16 cellular contexts compared by ENCODE assay signal in genomic region chr22:46479046-46479445, GRCh38.
"Had no signal": no experiment of that assay in that cellular context is flagged by ENCODE, and none has a peak within 500 bp of the region (broad histone marks: within the 10 kb centered on the region; RNA-seq: fewer than 3 reads in every experiment).

No MANE protein-coding gene starts in this region.

- H3K4me1 ChIP-seq: sigmoid colon had no signal

- H3K27ac Mint-ChIP-seq: activated CD4-positive, alpha-beta T cell treated with anti-CD3 and anti-CD28 coated beads, Interleukin-2, amount 10 ng/mL, durations not matched to agents 7 days and 5 days; activated naive CD4-positive, alpha-beta T cell treated with anti-CD3 and anti-CD28 coated beads for 36 hours; activated naive CD8-positive, alpha-beta T cell treated with anti-CD3 and anti-CD28 coated beads, Interleukin-2, amount 50 U/mL, for 24 hours had no signal

- H3K4me3 Mint-ChIP-seq: activated CD4-positive, alpha-beta T cell treated with anti-CD3 and anti-CD28 coated beads, Interleukin-2, amount 10 ng/mL, durations not matched to agents 7 days and 5 days; activated naive CD4-positive, alpha-beta T cell treated with anti-CD3 and anti-CD28 coated beads for 36 hours; activated naive CD8-positive, alpha-beta T cell treated with anti-CD3 and anti-CD28 coated beads, Interleukin-2, amount 50 U/mL, for 24 hours; activated T-cell treated with anti-CD3 and anti-CD28 coated beads, Interleukin-2, amount 50 U/mL, for 4 hours had no signal

- H3K36me3 ChIP-seq: brain microvascular endothelial cell, left ventricle myocardium inferior, ovary, sigmoid colon, thyroid gland had no signal

- H3K27ac ChIP-seq: brain microvascular endothelial cell, left ventricle myocardium inferior, ovary, sigmoid colon, thyroid gland had no signal

- DNase-seq: activated CD4-positive, alpha-beta T cell treated with anti-CD3 and anti-CD28 coated beads, Interleukin-2, amount 10 ng/mL, durations not matched to agents 7 days and 5 days; activated CD8-positive, alpha-beta memory T cell treated with anti-CD3 and anti-CD28 coated beads, Interleukin-2, amount 50 U/mL, for 4 hours; activated naive CD4-positive, alpha-beta T cell treated with anti-CD3 and anti-CD28 coated beads for 36 hours; activated naive CD8-positive, alpha-beta T cell treated with anti-CD3 and anti-CD28 coated beads, Interleukin-2, amount 50 U/mL, for 24 hours; activated T-cell treated with anti-CD3 and anti-CD28 coated beads, Interleukin-2, amount 50 U/mL, for 4 hours; anterior cingulate cortex; brain microvascular endothelial cell; central memory CD4-positive, alpha-beta T cell; head of caudate nucleus; kidney glomerular epithelial cell; left ventricle myocardium inferior; ovary; sigmoid colon; stimulated activated naive CD4-positive, alpha-beta T cell; thyroid gland had no signal

- H3K4me3 ChIP-seq: left ventricle myocardium inferior, ovary, sigmoid colon, thyroid gland had no signal

- ATAC-seq: activated CD4-positive, CD25-positive, alpha-beta regulatory T cell treated with anti-CD3 and anti-CD28 coated beads, Interleukin-2, amount 50 U/mL, for 24 hours; activated naive CD8-positive, alpha-beta T cell treated with anti-CD3 and anti-CD28 coated beads, Interleukin-2, amount 50 U/mL, for 24 hours; activated T-cell treated with anti-CD3 and anti-CD28 coated beads, Interleukin-2, amount 50 U/mL, for 4 hours had no signal

- H3K9me3 Mint-ChIP-seq: activated CD4-positive, alpha-beta T cell treated with anti-CD3 and anti-CD28 coated beads, Interleukin-2, amount 10 ng/mL, durations not matched to agents 7 days and 5 days; activated naive CD8-positive, alpha-beta T cell treated with anti-CD3 and anti-CD28 coated beads, Interleukin-2, amount 50 U/mL, for 24 hours had no signal

- H3K9me3 ChIP-seq: ovary, sigmoid colon, thyroid gland had no signal

- H3K27me3 ChIP-seq: brain microvascular endothelial cell, ovary, thyroid gland had no signal
